ENCODE assay signal across 1 cellular context in the genomic region with DNA sequence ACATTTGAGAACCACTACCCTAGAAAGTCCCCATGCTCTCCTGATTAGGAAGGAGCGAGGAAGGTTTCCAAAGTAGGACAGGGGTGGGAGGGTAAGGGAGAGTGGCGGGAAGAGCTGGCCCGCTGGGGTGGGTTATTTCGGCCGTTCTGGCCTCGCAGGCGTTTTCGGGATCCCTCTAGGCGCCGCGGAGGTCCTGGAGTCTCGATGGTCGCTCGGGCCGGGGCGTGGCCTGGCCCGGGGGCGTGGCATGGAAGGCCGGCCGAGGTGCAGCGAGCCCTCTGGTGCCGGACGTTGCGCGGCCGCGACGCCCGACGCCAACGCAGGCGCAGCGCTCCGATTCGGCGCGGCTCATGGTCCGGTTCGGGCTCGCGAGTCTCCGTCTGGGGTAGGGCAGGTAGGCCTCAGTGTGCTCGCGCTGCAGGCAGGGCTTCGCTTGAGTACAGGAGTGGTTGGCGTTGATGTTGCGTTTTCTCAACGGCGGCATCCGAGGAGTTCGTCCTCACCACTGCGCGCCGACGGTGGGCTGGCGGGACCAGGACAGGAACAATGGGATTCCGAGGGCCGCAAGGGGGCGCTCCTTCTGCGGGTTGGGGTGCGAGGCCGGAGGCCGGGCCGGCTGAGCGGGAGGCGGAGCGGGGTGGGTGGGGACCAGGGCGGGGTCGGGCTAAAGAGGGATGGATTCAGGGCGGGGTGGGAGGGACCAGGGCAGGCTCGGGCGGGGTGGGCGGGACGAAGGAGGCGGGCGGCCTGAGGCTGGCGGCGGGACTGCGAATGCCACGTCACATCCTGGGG.
A peak's percentile ranks its signal among the peaks of the same experiment; 100 is the strongest.
TF ChIP-seq lines count a peak whose summit lies in the region.

A gene with protein sequence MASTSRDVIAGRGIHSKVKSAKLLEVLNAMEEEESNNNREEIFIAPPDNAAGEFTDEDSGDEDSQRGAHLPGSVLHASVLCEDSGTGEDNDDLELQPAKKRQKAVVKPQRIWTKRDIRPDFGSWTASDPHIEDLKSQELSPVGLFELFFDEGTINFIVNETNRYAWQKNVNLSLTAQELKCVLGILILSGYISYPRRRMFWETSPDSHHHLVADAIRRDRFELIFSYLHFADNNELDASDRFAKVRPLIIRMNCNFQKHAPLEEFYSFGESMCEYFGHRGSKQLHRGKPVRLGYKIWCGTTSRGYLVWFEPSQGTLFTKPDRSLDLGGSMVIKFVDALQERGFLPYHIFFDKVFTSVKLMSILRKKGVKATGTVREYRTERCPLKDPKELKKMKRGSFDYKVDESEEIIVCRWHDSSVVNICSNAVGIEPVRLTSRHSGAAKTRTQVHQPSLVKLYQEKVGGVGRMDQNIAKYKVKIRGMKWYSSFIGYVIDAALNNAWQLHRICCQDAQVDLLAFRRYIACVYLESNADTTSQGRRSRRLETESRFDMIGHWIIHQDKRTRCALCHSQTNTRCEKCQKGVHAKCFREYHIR (plus strand): TSS at position 287 of the 792 bp plus-strand sequence. CDS start 7,628 bp downstream, outside the sequence.

TF ChIP-seq in K562, 482 proteins besides CTCF, POLR2A, EP300 and RAD21 (continued from another document and continues in another):
- TF ChIP-seq, protein P1, sequence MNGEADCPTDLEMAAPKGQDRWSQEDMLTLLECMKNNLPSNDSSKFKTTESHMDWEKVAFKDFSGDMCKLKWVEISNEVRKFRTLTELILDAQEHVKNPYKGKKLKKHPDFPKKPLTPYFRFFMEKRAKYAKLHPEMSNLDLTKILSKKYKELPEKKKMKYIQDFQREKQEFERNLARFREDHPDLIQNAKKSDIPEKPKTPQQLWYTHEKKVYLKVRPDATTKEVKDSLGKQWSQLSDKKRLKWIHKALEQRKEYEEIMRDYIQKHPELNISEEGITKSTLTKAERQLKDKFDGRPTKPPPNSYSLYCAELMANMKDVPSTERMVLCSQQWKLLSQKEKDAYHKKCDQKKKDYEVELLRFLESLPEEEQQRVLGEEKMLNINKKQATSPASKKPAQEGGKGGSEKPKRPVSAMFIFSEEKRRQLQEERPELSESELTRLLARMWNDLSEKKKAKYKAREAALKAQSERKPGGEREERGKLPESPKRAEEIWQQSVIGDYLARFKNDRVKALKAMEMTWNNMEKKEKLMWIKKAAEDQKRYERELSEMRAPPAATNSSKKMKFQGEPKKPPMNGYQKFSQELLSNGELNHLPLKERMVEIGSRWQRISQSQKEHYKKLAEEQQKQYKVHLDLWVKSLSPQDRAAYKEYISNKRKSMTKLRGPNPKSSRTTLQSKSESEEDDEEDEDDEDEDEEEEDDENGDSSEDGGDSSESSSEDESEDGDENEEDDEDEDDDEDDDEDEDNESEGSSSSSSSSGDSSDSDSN (IDR thresholded peaks at IDR 0.05; ENCODE audit: borderline replicate concordance in 1 of 2, low read depth in 2 of 2, low read length in 2 of 2) = peak in 1 of 2 experiments; percentile 12; a peak in 1 of 4 replicates
- TF ChIP-seq ZNF212 (CRISPR knock-in tag; IDR thresholded peaks at IDR 0.05) (no peak), HDGF (IDR thresholded peaks at IDR 0.05) (no peak), HDAC2 (IDR thresholded peaks at IDR 0.05) (0 out of 2 replicates have a peak, but pooled peaks have one; percentile 53), PHTF2 (CRISPR knock-in tag; IDR thresholded peaks at IDR 0.05) (no peak), SIRT6 (IDR thresholded peaks at IDR 0.05; ENCODE audit: low read depth, low read length) (peak; percentile 91), GABPA (tag; conservative IDR thresholded peaks at IDR 0.05; ENCODE audit: low read depth) (peak; percentile 49), ADNP (tag; IDR thresholded peaks at IDR 0.05) (peak; percentile 90; the same call in 1 of the 2 replicates), BRD4 (IDR thresholded peaks at IDR 0.05) (peak; percentile 73; the same call in 1 of the 2 replicates), ZNF696 (CRISPR knock-in tag; conservative IDR thresholded peaks at IDR 0.05) (no peak), FOXJ2 (tag; IDR thresholded peaks at IDR 0.05) (peak; percentile 74), ZNF766 (CRISPR knock-in tag; conservative IDR thresholded peaks at IDR 0.05) (no peak), TCF7L2 (IDR thresholded peaks at IDR 0.05; ENCODE audit: low read depth, low read length) (no peak), ZNF444 (CRISPR knock-in tag; IDR thresholded peaks at IDR 0.05) (no peak), ARHGAP35 (IDR thresholded peaks at IDR 0.05; ENCODE audit: partially characterized antibody) (no peak), CHCHD3 (CRISPR knock-in tag; IDR thresholded peaks at IDR 0.05) (no peak), SUPT5H (IDR thresholded peaks at IDR 0.05) (peak; percentile 86), TCF7 (IDR thresholded peaks at IDR 0.05; ENCODE audit: borderline replicate concordance) (peak; percentile 83), TEAD1 (CRISPR knock-in tag; IDR thresholded peaks at IDR 0.05) (peak; percentile 43 to 90; a peak in 3 of 4 replicates), RFX5 (IDR thresholded peaks at IDR 0.05; ENCODE audit: low read depth, low read length) (no peak), PHF21A (IDR thresholded peaks at IDR 0.05; ENCODE audit: borderline replicate concordance, low read depth) (no peak)
- TF ChIP-seq, protein P2, sequence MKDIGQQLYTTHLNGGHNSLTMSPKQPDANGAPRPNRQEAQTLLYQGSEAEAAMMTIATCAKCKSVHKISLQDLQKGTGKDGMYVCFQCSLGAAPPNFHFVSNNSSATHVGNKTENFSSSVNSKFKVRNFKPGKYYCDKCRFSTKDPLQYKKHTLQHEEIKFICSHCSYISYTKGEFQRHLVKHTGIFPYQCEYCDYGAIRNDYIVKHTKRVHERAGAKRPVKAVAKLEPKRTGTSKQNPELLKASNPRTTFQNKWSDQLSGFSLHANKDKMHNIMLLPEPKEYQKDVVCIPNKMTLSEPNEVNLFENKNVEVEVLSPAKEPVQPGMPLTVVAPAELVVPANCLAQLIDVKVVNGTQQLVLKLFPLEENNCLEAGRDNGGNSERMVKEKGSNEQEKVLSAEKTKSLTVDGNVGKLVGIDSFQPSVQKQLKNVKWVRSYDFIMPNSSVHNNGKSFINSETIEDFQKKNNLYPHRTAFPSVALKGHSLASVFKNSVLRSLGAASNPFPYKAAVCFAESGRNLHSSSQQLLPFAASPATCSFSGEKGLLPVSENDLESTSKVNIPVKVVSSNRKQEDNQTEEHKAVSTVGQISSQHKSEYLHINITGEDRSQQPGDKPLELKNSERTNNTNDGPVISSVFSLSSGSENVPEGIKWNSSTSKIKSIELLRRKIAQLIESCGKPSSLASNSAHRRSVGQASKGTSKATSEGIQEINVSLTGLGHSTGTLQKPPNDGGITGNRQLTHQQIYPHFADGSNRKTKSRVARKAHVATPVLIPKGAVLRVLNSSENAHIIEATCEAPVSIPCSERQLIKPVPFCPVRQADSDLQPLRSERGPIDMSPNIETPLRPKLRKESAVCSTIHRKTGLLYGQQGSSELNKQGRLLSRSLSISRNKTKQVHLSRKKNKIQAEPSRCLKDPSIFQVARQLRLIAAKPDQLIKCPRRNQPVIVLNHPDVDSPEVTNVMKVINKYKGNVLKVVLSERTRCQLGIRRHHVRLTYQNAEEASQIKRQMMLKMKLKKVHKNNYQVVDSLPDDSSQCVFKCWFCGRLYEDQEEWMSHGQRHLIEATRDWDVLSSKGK (CRISPR knock-in tag; IDR thresholded peaks at IDR 0.05) = no peak
- TF ChIP-seq, protein P3, sequence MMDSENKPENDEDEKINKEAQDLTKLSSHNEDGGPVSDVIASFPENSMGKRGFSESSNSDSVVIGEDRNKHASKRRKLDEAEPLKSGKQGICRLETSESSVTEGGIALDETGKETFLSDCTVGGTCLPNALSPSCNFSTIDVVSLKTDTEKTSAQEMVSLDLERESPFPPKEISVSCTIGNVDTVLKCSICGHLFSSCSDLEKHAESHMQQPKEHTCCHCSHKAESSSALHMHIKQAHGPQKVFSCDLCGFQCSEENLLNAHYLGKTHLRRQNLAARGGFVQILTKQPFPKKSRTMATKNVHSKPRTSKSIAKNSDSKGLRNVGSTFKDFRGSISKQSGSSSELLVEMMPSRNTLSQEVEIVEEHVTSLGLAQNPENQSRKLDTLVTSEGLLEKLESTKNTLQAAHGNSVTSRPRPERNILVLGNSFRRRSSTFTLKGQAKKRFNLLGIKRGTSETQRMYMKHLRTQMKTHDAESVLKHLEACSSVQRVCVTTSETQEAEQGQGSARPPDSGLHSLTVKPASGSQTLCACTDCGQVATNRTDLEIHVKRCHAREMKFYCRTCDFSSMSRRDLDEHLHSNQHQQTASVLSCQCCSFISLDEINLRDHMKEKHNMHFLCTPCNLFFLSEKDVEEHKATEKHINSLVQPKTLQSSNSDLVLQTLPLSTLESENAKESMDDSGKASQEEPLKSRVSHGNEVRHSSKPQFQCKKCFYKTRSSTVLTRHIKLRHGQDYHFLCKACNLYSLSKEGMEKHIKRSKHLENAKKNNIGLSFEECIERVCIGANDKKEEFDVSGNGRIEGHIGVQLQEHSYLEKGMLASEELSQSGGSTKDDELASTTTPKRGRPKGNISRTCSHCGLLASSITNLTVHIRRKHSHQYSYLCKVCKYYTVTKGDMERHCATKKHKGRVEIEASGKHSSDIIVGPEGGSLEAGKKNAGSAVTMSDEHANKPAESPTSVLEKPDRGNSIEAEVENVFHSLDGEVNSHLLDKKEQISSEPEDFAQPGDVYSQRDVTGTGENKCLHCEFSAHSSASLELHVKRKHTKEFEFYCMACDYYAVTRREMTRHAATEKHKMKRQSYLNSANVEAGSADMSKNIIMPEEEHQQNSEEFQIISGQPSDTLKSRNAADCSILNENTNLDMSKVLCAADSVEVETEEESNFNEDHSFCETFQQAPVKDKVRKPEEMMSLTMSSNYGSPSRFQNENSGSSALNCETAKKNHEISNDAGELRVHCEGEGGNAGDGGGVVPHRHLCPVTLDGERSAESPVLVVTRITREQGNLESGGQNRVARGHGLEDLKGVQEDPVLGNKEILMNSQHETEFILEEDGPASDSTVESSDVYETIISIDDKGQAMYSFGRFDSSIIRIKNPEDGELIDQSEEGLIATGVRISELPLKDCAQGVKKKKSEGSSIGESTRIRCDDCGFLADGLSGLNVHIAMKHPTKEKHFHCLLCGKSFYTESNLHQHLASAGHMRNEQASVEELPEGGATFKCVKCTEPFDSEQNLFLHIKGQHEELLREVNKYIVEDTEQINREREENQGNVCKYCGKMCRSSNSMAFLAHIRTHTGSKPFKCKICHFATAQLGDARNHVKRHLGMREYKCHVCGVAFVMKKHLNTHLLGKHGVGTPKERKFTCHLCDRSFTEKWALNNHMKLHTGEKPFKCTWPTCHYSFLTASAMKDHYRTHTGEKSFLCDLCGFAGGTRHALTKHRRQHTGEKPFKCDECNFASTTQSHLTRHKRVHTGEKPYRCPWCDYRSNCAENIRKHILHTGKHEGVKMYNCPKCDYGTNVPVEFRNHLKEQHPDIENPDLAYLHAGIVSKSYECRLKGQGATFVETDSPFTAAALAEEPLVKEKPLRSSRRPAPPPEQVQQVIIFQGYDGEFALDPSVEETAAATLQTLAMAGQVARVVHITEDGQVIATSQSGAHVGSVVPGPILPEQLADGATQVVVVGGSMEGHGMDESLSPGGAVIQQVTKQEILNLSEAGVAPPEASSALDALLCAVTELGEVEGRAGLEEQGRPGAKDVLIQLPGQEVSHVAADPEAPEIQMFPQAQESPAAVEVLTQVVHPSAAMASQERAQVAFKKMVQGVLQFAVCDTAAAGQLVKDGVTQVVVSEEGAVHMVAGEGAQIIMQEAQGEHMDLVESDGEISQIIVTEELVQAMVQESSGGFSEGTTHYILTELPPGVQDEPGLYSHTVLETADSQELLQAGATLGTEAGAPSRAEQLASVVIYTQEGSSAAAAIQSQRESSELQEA (IDR thresholded peaks at IDR 0.05; ENCODE audit: low read depth) = peak; percentile 77; the same call in 1 of the 2 replicates
- TF ChIP-seq, protein P4, sequence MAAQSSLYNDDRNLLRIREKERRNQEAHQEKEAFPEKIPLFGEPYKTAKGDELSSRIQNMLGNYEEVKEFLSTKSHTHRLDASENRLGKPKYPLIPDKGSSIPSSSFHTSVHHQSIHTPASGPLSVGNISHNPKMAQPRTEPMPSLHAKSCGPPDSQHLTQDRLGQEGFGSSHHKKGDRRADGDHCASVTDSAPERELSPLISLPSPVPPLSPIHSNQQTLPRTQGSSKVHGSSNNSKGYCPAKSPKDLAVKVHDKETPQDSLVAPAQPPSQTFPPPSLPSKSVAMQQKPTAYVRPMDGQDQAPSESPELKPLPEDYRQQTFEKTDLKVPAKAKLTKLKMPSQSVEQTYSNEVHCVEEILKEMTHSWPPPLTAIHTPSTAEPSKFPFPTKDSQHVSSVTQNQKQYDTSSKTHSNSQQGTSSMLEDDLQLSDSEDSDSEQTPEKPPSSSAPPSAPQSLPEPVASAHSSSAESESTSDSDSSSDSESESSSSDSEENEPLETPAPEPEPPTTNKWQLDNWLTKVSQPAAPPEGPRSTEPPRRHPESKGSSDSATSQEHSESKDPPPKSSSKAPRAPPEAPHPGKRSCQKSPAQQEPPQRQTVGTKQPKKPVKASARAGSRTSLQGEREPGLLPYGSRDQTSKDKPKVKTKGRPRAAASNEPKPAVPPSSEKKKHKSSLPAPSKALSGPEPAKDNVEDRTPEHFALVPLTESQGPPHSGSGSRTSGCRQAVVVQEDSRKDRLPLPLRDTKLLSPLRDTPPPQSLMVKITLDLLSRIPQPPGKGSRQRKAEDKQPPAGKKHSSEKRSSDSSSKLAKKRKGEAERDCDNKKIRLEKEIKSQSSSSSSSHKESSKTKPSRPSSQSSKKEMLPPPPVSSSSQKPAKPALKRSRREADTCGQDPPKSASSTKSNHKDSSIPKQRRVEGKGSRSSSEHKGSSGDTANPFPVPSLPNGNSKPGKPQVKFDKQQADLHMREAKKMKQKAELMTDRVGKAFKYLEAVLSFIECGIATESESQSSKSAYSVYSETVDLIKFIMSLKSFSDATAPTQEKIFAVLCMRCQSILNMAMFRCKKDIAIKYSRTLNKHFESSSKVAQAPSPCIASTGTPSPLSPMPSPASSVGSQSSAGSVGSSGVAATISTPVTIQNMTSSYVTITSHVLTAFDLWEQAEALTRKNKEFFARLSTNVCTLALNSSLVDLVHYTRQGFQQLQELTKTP (IDR thresholded peaks at IDR 0.05; ENCODE audit: low read depth in 1 of 2, partially characterized antibody in 2 of 2) = no peak
- TF ChIP-seq, protein P5, sequence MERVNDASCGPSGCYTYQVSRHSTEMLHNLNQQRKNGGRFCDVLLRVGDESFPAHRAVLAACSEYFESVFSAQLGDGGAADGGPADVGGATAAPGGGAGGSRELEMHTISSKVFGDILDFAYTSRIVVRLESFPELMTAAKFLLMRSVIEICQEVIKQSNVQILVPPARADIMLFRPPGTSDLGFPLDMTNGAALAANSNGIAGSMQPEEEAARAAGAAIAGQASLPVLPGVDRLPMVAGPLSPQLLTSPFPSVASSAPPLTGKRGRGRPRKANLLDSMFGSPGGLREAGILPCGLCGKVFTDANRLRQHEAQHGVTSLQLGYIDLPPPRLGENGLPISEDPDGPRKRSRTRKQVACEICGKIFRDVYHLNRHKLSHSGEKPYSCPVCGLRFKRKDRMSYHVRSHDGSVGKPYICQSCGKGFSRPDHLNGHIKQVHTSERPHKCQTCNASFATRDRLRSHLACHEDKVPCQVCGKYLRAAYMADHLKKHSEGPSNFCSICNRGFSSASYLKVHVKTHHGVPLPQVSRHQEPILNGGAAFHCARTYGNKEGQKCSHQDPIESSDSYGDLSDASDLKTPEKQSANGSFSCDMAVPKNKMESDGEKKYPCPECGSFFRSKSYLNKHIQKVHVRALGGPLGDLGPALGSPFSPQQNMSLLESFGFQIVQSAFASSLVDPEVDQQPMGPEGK (CRISPR knock-in tag; IDR thresholded peaks at IDR 0.05; ENCODE audit: borderline replicate concordance) = no peak
- TF ChIP-seq, protein P6, sequence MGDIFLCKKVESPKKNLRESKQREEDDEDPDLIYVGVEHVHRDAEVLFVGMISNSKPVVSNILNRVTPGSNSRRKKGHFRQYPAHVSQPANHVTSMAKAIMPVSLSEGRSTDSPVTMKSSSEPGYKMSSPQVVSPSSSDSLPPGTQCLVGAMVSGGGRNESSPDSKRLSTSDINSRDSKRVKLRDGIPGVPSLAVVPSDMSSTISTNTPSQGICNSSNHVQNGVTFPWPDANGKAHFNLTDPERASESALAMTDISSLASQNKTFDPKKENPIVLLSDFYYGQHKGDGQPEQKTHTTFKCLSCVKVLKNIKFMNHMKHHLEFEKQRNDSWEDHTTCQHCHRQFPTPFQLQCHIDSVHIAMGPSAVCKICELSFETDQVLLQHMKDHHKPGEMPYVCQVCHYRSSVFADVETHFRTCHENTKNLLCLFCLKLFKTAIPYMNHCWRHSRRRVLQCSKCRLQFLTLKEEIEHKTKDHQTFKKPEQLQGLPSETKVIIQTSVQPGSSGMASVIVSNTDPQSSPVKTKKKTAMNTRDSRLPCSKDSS (IDR thresholded peaks at IDR 0.05; ENCODE audit: low read depth, partially characterized antibody) = no peak
